In the genomic region with DNA sequence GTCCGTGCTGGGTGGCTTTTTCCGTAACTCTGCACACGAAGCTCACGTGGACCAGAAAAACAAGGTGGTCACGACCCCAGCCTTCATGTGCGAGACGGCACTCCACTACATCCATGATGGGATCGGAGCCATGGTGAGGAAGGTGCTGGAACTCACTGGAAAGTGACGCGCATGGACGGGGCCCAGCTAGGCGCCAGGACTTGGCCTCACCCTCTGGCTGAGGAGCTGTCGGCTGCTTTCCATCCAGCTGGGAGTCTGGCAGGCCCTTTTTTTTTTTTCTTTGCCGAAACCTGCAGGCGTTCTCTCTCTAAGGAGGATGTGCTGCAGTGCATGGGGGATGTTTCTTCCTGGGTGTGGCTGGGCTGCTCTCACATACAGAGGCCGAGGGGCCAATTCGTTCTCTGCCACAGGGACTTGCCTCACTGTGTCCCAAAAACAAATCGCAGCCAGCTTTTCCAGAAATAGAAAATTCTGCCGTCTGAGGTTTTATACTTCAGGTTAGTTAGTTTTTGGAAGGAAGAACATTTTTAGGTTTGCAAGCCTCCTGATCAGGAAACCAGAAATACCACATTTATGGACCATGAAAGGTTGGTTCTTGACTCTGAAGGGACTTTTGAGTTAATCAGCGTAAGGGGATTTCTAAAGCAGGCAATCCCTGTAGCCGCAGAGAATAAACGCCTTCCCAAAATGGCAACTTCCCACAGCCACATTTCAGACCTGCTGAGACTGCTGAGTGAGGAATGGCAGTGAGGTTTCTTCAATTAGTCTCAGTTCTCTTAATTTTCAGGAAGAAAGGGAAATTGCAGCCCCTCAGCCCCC, we compare ENCODE assay signal across 8 cellular contexts. TPM values are rescaled to one million over a fixed set of nuclear protein-coding genes. Genes with fewer than 3 reads are reported as not detected.
DNase-seq lines count a peak whose midpoint lies in the region; ATAC-seq and TF ChIP-seq lines count a peak whose summit lies in the region.
"Not testable (repeated sequence)": the region's sequence is repeated elsewhere in the genome, so short reads cannot be mapped to it uniquely, and the experiment has no call there.

No MANE protein-coding gene starts in this region.

- not testable (repeated sequence) for H3K79me1 ChIP-seq in IMR-90 (ENCODE audit: low read depth in 1 of 2, low read length in 2 of 2)

- dilution Hi-C loops in IMR-90 (cut with HindIII; ENCODE audit: low sequenced_read_pairs, unreplicated experiment); mammary epithelial cell (cut with HindIII; ENCODE audit: low sequenced_read_pairs): not testable (repeated sequence)

- H3K14ac ChIP-seq in IMR-90 (replicated peaks; ENCODE audit: low read depth, low read length): not testable (repeated sequence)

- not testable (repeated sequence) for H3K27ac ChIP-seq in CD8-positive, alpha-beta T cell (ENCODE audit: low read depth, low read length); IMR-90 (ENCODE audit: insufficient read depth, low read length); mammary epithelial cell (ENCODE audit: insufficient read depth, low read depth, low read length); heart right ventricle

- H4K91ac ChIP-seq in IMR-90 (ENCODE audit: insufficient read depth, low read depth, low read length): not testable (repeated sequence)

- H3K9me3 ChIP-seq in CD8-positive, alpha-beta T cell (ENCODE audit: low read length); IMR-90 (ENCODE audit: control insufficient read depth, insufficient read depth, low read length); T-helper 17 cell (ENCODE audit: control insufficient read depth, low read length, poor library complexity, severe bottlenecking); mammary epithelial cell (replicated peaks; ENCODE audit: insufficient read depth, low read length); heart right ventricle: not testable (repeated sequence)

- intact Hi-C loops in CD8-positive, alpha-beta T cell (cut with DNase I, micrococcal nuclease); IMR-90 (cut with micrococcal nuclease); mammary epithelial cell (cut with micrococcal nuclease); heart right ventricle (cut with DNase I): not testable (repeated sequence)

- not testable (repeated sequence) for DNase-seq in CD8-positive, alpha-beta T cell; IMR-90; T-helper 17 cell; activated T-cell treated with anti-CD3 and anti-CD28 coated beads, Interleukin-2, amount 50 U/mL, for 4 hours; mammary epithelial cell; heart right ventricle; stimulated activated naive CD8-positive, alpha-beta T cell treated with anti-CD3 and anti-CD28 coated beads, Interleukin-15, amount 100 ng/mL, for 72 hours
- peak in 1 of 10 donors; percentile 1 for DNase-seq in naive thymus-derived CD8-positive, alpha-beta T cell

- H3K56ac ChIP-seq in IMR-90 (ENCODE audit: extremely low read depth, insufficient read depth, low read length): not testable (repeated sequence)

- H2BK15ac ChIP-seq in IMR-90 (ENCODE audit: low read depth, low read length): not testable (repeated sequence)

- H3K9ac ChIP-seq in IMR-90 (ENCODE audit: low read depth, low read length); mammary epithelial cell (ENCODE audit: insufficient read depth, low read length): not testable (repeated sequence)

- not testable (repeated sequence) for H3K79me2 ChIP-seq in mammary epithelial cell (ENCODE audit: insufficient read depth, low read length)

- H3K9me3 Mint-ChIP-seq in CD8-positive, alpha-beta T cell; activated T-cell treated with anti-CD3 and anti-CD28 coated beads, Interleukin-2, amount 50 U/mL, for 4 hours; naive thymus-derived CD8-positive, alpha-beta T cell; stimulated activated naive CD8-positive, alpha-beta T cell treated with anti-CD3 and anti-CD28 coated beads, Interleukin-15, amount 100 ng/mL, for 72 hours: not testable (repeated sequence)

- not testable (repeated sequence) for H2BK5ac ChIP-seq in IMR-90 (ENCODE audit: low read depth, low read length, poor library complexity, severe bottlenecking)

- H3K4ac ChIP-seq in IMR-90 (ENCODE audit: low read depth, low read length): not testable (repeated sequence)

- not testable (repeated sequence) for H3K23ac ChIP-seq in IMR-90 (ENCODE audit: low read depth, low read length)

- H2BK120ac ChIP-seq in IMR-90 (ENCODE audit: low read depth, low read length): not testable (repeated sequence)

- H3K27me3 ChIP-seq in CD8-positive, alpha-beta T cell (ENCODE audit: insufficient read depth, low read length); IMR-90 (ENCODE audit: control insufficient read depth, insufficient read depth, low read length); mammary epithelial cell (ENCODE audit: insufficient read depth, low read length); heart right ventricle: not testable (repeated sequence)

- not testable (repeated sequence) for H3K9me1 ChIP-seq in IMR-90 (ENCODE audit: insufficient read depth, low read length)

- WGBS in IMR-90 (ENCODE audit: extremely low coverage in 2 of 2, insufficient read length in 1 of 2), 2 experiments: no CpG with 5 or more reads among the region's 22 CpGs
- no CpG with 5 or more reads among the region's 22 CpGs for WGBS in mammary epithelial cell (ENCODE audit: low coverage, missing lambda C conversion rate)
- no CpG with 5 or more reads among the region's 22 CpGs for WGBS in heart right ventricle, 2 donors

- in situ Hi-C loops in IMR-90 (cut with MboI; ENCODE audit: low sequenced_read_pairs); mammary epithelial cell (cut with MboI; ENCODE audit: low sequenced_read_pairs in 2 of 2): not testable (repeated sequence)

- H4K5ac ChIP-seq in IMR-90 (ENCODE audit: low read depth, low read length): not testable (repeated sequence)

- ATAC-seq in CD8-positive, alpha-beta T cell: peak; percentile 21
- not testable (repeated sequence) for ATAC-seq in IMR-90 (ENCODE audit: low read depth)
- ATAC-seq in T-helper 17 cell (peak; percentile 60), heart right ventricle (peak; percentile 5 to 38 (median 26))
- peak; percentile 18 to 44 for ATAC-seq in activated T-cell treated with anti-CD3 and anti-CD28 coated beads, Interleukin-2, amount 50 U/mL, for 4 hours
- ATAC-seq in naive thymus-derived CD8-positive, alpha-beta T cell: peak; percentile 41 to 48
- ATAC-seq in stimulated activated naive CD8-positive, alpha-beta T cell treated with anti-CD3 and anti-CD28 coated beads, Interleukin-15, amount 100 ng/mL, for 72 hours: peak; percentile 75

- H3K27ac Mint-ChIP-seq in CD8-positive, alpha-beta T cell; T-helper 17 cell; naive thymus-derived CD8-positive, alpha-beta T cell; stimulated activated naive CD8-positive, alpha-beta T cell treated with anti-CD3 and anti-CD28 coated beads, Interleukin-15, amount 100 ng/mL, for 72 hours: not testable (repeated sequence)

- POLR2A ChIA-PET in CD8-positive, alpha-beta T cell (lab: Charles Lee); IMR-90 (lab: Charles Lee; ENCODE audit: unreplicated experiment); naive thymus-derived CD8-positive, alpha-beta T cell (lab: Charles Lee): not testable (repeated sequence)

- TF ChIP-seq POLR2A in IMR-90 (IDR thresholded peaks at IDR 0.05; ENCODE audit: low read depth, low read length): not testable (repeated sequence)

- H2AK9ac ChIP-seq in IMR-90 (replicated peaks; ENCODE audit: low read depth, low read length, poor library complexity): not testable (repeated sequence)

- not testable (repeated sequence) for H2AK5ac ChIP-seq in IMR-90 (ENCODE audit: low read depth, low read length)

- H4K8ac ChIP-seq in IMR-90 (ENCODE audit: low read depth in 2 of 2, low read length in 2 of 2): not testable (repeated sequence)

- H2AFZ ChIP-seq in IMR-90 (replicated peaks; ENCODE audit: low read length, poor library complexity); mammary epithelial cell (ENCODE audit: low read depth, low read length): not testable (repeated sequence)

- not testable (repeated sequence) for H4K20me1 ChIP-seq in IMR-90 (ENCODE audit: insufficient read depth, low read length); mammary epithelial cell (ENCODE audit: insufficient read depth, low read length)

- CTCF ChIA-PET in CD8-positive, alpha-beta T cell (lab: Charles Lee); IMR-90 (lab: Yijun Ruan, JAX); mammary epithelial cell (lab: Charles Lee; ENCODE audit: low non-redundant PET): not testable (repeated sequence)

- not testable (repeated sequence) for H3K36me3 ChIP-seq in CD8-positive, alpha-beta T cell (ENCODE audit: insufficient read depth, low read length); IMR-90 (ENCODE audit: control insufficient read depth, insufficient read depth, low read length); mammary epithelial cell (ENCODE audit: insufficient read depth, low read length); heart right ventricle

- TF ChIP-seq RAD21 in IMR-90 (IDR thresholded peaks at IDR 0.05; ENCODE audit: low read length): not testable (repeated sequence)

- not testable (repeated sequence) for H2BK20ac ChIP-seq in IMR-90 (ENCODE audit: low read depth, low read length)

- BruUV-seq in IMR-90 (replicated peaks; lab: Mats Ljungman, UMichigan) (TSS peak; percentile 94), mammary epithelial cell (replicated peaks; lab: Mats Ljungman, UMichigan) (TSS peak; percentile 68)

- H3K4me1 ChIP-seq in CD8-positive, alpha-beta T cell (ENCODE audit: insufficient read depth, low read length); IMR-90 (ENCODE audit: control insufficient read depth, insufficient read depth, low read length); mammary epithelial cell (ENCODE audit: insufficient read depth, low read length); heart right ventricle: not testable (repeated sequence)

- not testable (repeated sequence) for H3K4me1 Mint-ChIP-seq in CD8-positive, alpha-beta T cell (ENCODE audit: low read depth); T-helper 17 cell; activated T-cell treated with anti-CD3 and anti-CD28 coated beads, Interleukin-2, amount 50 U/mL, for 4 hours (ENCODE audit: low read depth); naive thymus-derived CD8-positive, alpha-beta T cell; stimulated activated naive CD8-positive, alpha-beta T cell treated with anti-CD3 and anti-CD28 coated beads, Interleukin-15, amount 100 ng/mL, for 72 hours

- TF ChIP-seq CTCF in CD8-positive, alpha-beta T cell (IDR thresholded peaks at IDR 0.05); IMR-90 (conservative IDR thresholded peaks at IDR 0.05; ENCODE audit: low read depth, low read length); mammary epithelial cell (conservative IDR thresholded peaks at IDR 0.05 in 1 of 2, IDR thresholded peaks at IDR 0.05 in 1 of 2; ENCODE audit: extremely low read depth in 1 of 2, insufficient read depth in 1 of 2, low read depth in 1 of 2, low read length in 2 of 2); heart right ventricle (IDR thresholded peaks at IDR 0.05): not testable (repeated sequence)

- not testable (repeated sequence) for H3K18ac ChIP-seq in IMR-90 (ENCODE audit: low read depth, low read length)

- not testable (repeated sequence) for H3K4me3 ChIP-seq in CD8-positive, alpha-beta T cell (ENCODE audit: low read depth, low read length); IMR-90 (ENCODE audit: insufficient read depth, low read depth, low read length); mammary epithelial cell (replicated peaks in 1 of 3; ENCODE audit: insufficient read depth in 1 of 3, low read depth in 2 of 3, low read length in 3 of 3); heart right ventricle

- H3K27me3 Mint-ChIP-seq in CD8-positive, alpha-beta T cell (ENCODE audit: low read depth); T-helper 17 cell; activated T-cell treated with anti-CD3 and anti-CD28 coated beads, Interleukin-2, amount 50 U/mL, for 4 hours (ENCODE audit: low read depth); naive thymus-derived CD8-positive, alpha-beta T cell; stimulated activated naive CD8-positive, alpha-beta T cell treated with anti-CD3 and anti-CD28 coated beads, Interleukin-15, amount 100 ng/mL, for 72 hours: not testable (repeated sequence)

- H3K4me3 Mint-ChIP-seq in CD8-positive, alpha-beta T cell; T-helper 17 cell; activated T-cell treated with anti-CD3 and anti-CD28 coated beads, Interleukin-2, amount 50 U/mL, for 4 hours; naive thymus-derived CD8-positive, alpha-beta T cell; stimulated activated naive CD8-positive, alpha-beta T cell treated with anti-CD3 and anti-CD28 coated beads, Interleukin-15, amount 100 ng/mL, for 72 hours: not testable (repeated sequence)

- not testable (repeated sequence) for H3K36me3 Mint-ChIP-seq in CD8-positive, alpha-beta T cell; T-helper 17 cell (ENCODE audit: low read depth); activated T-cell treated with anti-CD3 and anti-CD28 coated beads, Interleukin-2, amount 50 U/mL, for 4 hours (ENCODE audit: insufficient read depth); naive thymus-derived CD8-positive, alpha-beta T cell

- H3K4me2 ChIP-seq in IMR-90 (ENCODE audit: low read depth, low read length); mammary epithelial cell (ENCODE audit: insufficient read depth, low read depth, low read length): not testable (repeated sequence)

RNA-seq across cellular contexts. Expression of gene GATD3, which starts 11.5 kb away (rescaled TPM):
- 10 to 100 TPM in 1 of 2 experiments, 1 to 10 TPM in 1; 8.2 to 10.4 TPM for total RNA-seq in CD8-positive, alpha-beta T cell
- total RNA-seq in IMR-90 (2012; rRNA removed) (18.1 and 21.9 TPM in 2 replicates), T-helper 17 cell (10 to 100 TPM; 39.8 to 50.5 TPM), mammary epithelial cell (1 to 10 TPM; 4.8 to 5.7 TPM), heart right ventricle (100 to 1,000 TPM in 4 of 10 donors, 10 to 100 TPM in 5, 1 to 10 TPM in 1; 8.2 to 310 (median 20.2) TPM)
- polyA plus RNA-seq in IMR-90 (2012; rRNA removed) (14.3 and 17.1 TPM in 2 replicates), mammary epithelial cell (36.0 TPM), heart right ventricle (100 to 1,000 TPM in 1 of 2 donors, 10 to 100 TPM in 1; 15.9 to 116 TPM)
- polyA plus RNA-seq in IMR-90 (2012; cell fraction: cytosol; rRNA removed): 6.4 and 37.6 TPM in 2 replicates
- 32.5 and 55.2 TPM in 2 replicates for polyA plus RNA-seq in IMR-90 (2012; cell fraction: nucleus; rRNA removed; ENCODE audit: low replicate concordance)
- total RNA-seq in activated T-cell treated with anti-CD3 and anti-CD28 coated beads, Interleukin-2, amount 50 U/mL, for 4 hours: 10 to 100 TPM in 1 of 3 donors, 1 to 10 TPM in 2; 7.3 to 63.8 (median 9.3) TPM
- 2.0 TPM for polyA minus RNA-seq in mammary epithelial cell
- 10 to 100 TPM; 15.2 to 18.9 TPM for total RNA-seq in naive thymus-derived CD8-positive, alpha-beta T cell
- polyA plus RNA-seq in naive thymus-derived CD8-positive, alpha-beta T cell: 10 to 100 TPM; 44.3 to 51.8 (median 51.5) TPM

RNA-seq across cellular contexts. Expression of gene PWP2, which starts 37.8 kb away (rescaled TPM):
- total RNA-seq in CD8-positive, alpha-beta T cell: 10 to 100 TPM; 15.7 to 22.9 TPM
- total RNA-seq in IMR-90 (2012; rRNA removed) (7.0 and 7.8 TPM in 2 replicates), T-helper 17 cell (10 to 100 TPM; 21.9 to 28.7 TPM), mammary epithelial cell (1 to 10 TPM; 3.5 to 6.3 TPM), heart right ventricle (10 to 100 TPM in 1 of 10 donors, 1 to 10 TPM in 8, not detected in 1; 1.0 to 14.8 (median 6.5) TPM)
- polyA plus RNA-seq in IMR-90 (2012; rRNA removed) (2.3 and 2.4 TPM in 2 replicates), mammary epithelial cell (24.5 TPM), heart right ventricle (1 to 10 TPM; 2.3 to 5.4 TPM)
- polyA plus RNA-seq in IMR-90 (2012; cell fraction: cytosol; rRNA removed): 2.5 TPM in 2 replicates
- polyA plus RNA-seq in IMR-90 (2012; cell fraction: nucleus; rRNA removed; ENCODE audit: low replicate concordance): 5.6 and 10.8 TPM in 2 replicates
- 100 to 1,000 TPM in 1 of 3 donors, 10 to 100 TPM in 2; 24.6 to 145 (median 27.1) TPM for total RNA-seq in activated T-cell treated with anti-CD3 and anti-CD28 coated beads, Interleukin-2, amount 50 U/mL, for 4 hours
- polyA minus RNA-seq in mammary epithelial cell: 31.0 TPM
- 10 to 100 TPM in 1 of 2 experiments, 1 to 10 TPM in 1; 9.0 to 12.4 TPM for total RNA-seq in naive thymus-derived CD8-positive, alpha-beta T cell
- polyA plus RNA-seq in naive thymus-derived CD8-positive, alpha-beta T cell: 10 to 100 TPM in 1 of 3 donors, 1 to 10 TPM in 2; 6.2 to 12.6 (median 6.3) TPM
